Comparison of ENCODE assay signal across 30 cellular contexts in the genomic region with DNA sequence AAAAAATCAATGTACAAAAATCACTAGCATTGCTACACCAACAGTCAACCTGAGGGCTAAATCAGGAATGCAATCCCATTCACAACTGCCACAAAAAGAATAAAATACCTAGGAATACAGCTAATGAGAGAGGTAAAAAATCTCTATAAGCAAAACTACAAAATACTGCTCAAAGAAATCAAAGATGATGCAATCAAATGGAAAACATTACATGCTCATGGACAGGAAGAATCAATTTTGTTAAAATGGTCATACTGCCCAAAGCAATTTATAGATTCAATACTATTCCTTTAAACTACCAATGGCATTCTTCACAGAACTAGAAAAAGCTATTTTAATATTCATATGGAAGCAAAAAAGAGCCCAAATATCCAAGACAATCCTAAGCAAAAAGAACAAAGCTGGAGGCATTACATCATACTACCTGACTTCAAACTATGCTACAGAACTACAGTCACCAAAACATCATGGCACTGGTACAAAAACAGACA.
"Had no signal": no experiment of that assay in that cellular context is flagged by ENCODE, and none has a peak within 500 bp of the region (broad histone marks: within the 10 kb centered on the region; RNA-seq: fewer than 3 reads in every experiment).

No MANE protein-coding gene starts in this region.

- ATAC-seq: naive thymus-derived CD8-positive, alpha-beta T cell; natural killer cell treated with Interleukin-12 subunit alpha and Interleukin-12 subunit beta and Interleukin-15 and Interleukin-18, amount 100 ng/mL, for 72 hours; psoas muscle; right cardiac atrium; sciatic nerve; stimulated activated memory B cell treated with anti-CD40 and anti-IgM and Interleukin-4, amounts not matched to agents 10 μg/mL and 1 μg/mL and 100 μg/mL, for 72 hours; stimulated activated naive CD8-positive, alpha-beta T cell treated with anti-CD3 and anti-CD28 coated beads, Interleukin-15, amount 100 ng/mL, for 72 hours; stimulated activated naive CD8-positive, alpha-beta T cell treated with anti-CD3 and anti-CD28 coated beads, Interleukin-15, Interleukin-2, amounts not matched to agents 100 U/mL and 50 U/mL, for 24 hours; upper lobe of right lung had no signal

- H2AFZ ChIP-seq: neural progenitor cell, parathyroid adenoma had no signal

- H3K4me1 ChIP-seq: parathyroid adenoma, psoas muscle, spleen, suprapubic skin, testis, transverse colon, upper lobe of right lung, uterus had no signal

- H3K27me3 ChIP-seq: neural progenitor cell, spleen, suprapubic skin, testis, tibial artery, transverse colon, upper lobe of right lung, uterus had no signal

- H3K4me3 ChIP-seq: neural progenitor cell, psoas muscle, skin epidermis, smooth muscle cell, spleen, suprapubic skin, testis, tibial artery, transverse colon, upper lobe of right lung, uterus had no signal

- H3K79me2 ChIP-seq: parathyroid adenoma had no signal

- H3K9ac ChIP-seq: neural progenitor cell, parathyroid adenoma had no signal

- H3K4me2 ChIP-seq: neural progenitor cell, smooth muscle cell had no signal

- H3K27ac ChIP-seq: neural progenitor cell, parathyroid adenoma, psoas muscle, skin epidermis, spleen, suprapubic skin, testis, transverse colon, upper lobe of right lung, uterus had no signal

- H3K9me3 ChIP-seq: psoas muscle, suprapubic skin, testis, tibial artery, transverse colon, upper lobe of right lung, uterus had no signal

- DNase-seq: naive B cell; naive thymus-derived CD8-positive, alpha-beta T cell; nephron progenitor cell; occipital lobe; posterior cingulate gyrus; psoas muscle; right cardiac atrium; spleen; stimulated activated CD4-positive, alpha-beta T cell treated with anti-CD3 and anti-CD28 coated beads, Interleukin-12 subunit alpha, Interleukin-12 subunit beta, amount 100 ng/mL, for 4 hours; stimulated activated CD4-positive, alpha-beta T cell treated with anti-CD3 and anti-CD28 coated beads, Interleukin-1b, Interleukin-23, amount 100 ng/mL, for 48 hours; stimulated activated CD4-positive, alpha-beta T cell treated with anti-CD3 and anti-CD28 coated beads, Interleukin-4, amount 100 ng/mL, for 1 hour; stimulated activated CD4-positive, alpha-beta T cell treated with anti-CD3 and anti-CD28 coated beads, Interleukin-4, amount 100 ng/mL, for 4 hours; stimulated activated CD8-positive, alpha-beta memory T cell treated with anti-CD3 and anti-CD28 coated beads, Interleukin-4, amount 100 ng/mL, for 48 hours; stimulated activated naive CD4-positive, alpha-beta T cell; stimulated activated naive CD8-positive, alpha-beta T cell treated with anti-CD3 and anti-CD28 coated beads, Interleukin-15, amount 100 ng/mL, for 72 hours; stimulated activated naive CD8-positive, alpha-beta T cell treated with anti-CD3 and anti-CD28 coated beads, Interleukin-15, Interleukin-2, amounts not matched to agents 100 U/mL and 50 U/mL, for 24 hours; substantia nigra; testis; tibial artery; transverse colon; upper lobe of right lung; uterus had no signal

- H3K36me3 ChIP-seq: spleen, suprapubic skin, tibial artery, transverse colon, upper lobe of right lung, uterus had no signal
